23 cellular contexts compared by ENCODE assay signal in genomic region chr16:4231886-4232285, GRCh38. TPM values are rescaled to one million over a fixed set of nuclear protein-coding genes. Genes with fewer than 3 reads are reported as not detected.
"Had no signal": no experiment of that assay in that cellular context is flagged by ENCODE, and none has a peak within 500 bp of the region (broad histone marks: within the 10 kb centered on the region; RNA-seq: fewer than 3 reads in every experiment).

No MANE protein-coding gene starts in this region.

- DNase-seq: cortex of kidney; dorsolateral prefrontal cortex; effector CD8-positive, alpha-beta T cell; foreskin melanocyte; islet precursor cell; mesenchymal stem cell; midbrain; nucleus accumbens; pancreas; stimulated activated CD4-positive, alpha-beta T cell treated with anti-CD3 and anti-CD28 coated beads, Interleukin-2, amount 100 ng/mL, for 24 hours; stimulated activated CD4-positive, alpha-beta T cell treated with anti-CD3 and anti-CD28 coated beads, Interleukin-4, amount 100 ng/mL, for 4 hours; stimulated activated naive B cell treated with anti-CD40 and anti-IgM and Interleukin-4, amounts not matched to agents 10 μg/mL and 1 μg/mL and 100 μg/mL, for 72 hours; stimulated activated naive CD8-positive, alpha-beta T cell treated with anti-CD3 and anti-CD28 coated beads, Interleukin-15, amount 100 ng/mL, for 72 hours; testis; upper lobe of right lung had no signal

- H3K9me3 ChIP-seq: pancreas, testis, tibial nerve, upper lobe of right lung, vagina had no signal

- H3K9ac ChIP-seq: neural progenitor cell had no signal

- H3K4me1 ChIP-seq: neural progenitor cell, pancreas, testis, vagina had no signal

- H3K27me3 ChIP-seq: dorsolateral prefrontal cortex, neural progenitor cell, pancreas, testis, tibial nerve, upper lobe of right lung, vagina had no signal

- ATAC-seq: left lobe of liver; natural killer cell treated with Interleukin-12 subunit alpha and Interleukin-12 subunit beta and Interleukin-15 and Interleukin-18, amount 100 ng/mL, for 72 hours; pancreas; stimulated activated naive B cell treated with anti-CD40 and anti-IgM and Interleukin-4, amounts not matched to agents 10 μg/mL and 1 μg/mL and 100 μg/mL, for 72 hours; stimulated activated naive CD8-positive, alpha-beta T cell treated with anti-CD3 and anti-CD28 coated beads, Interleukin-15, amount 100 ng/mL, for 72 hours had no signal

- H3K4me3 ChIP-seq: dorsolateral prefrontal cortex, lung, neural progenitor cell, pancreas, skin epidermis, testis, tibial nerve, upper lobe of right lung, vagina had no signal

- H3K27ac ChIP-seq: neural progenitor cell, pancreas, skin epidermis, testis, tibial nerve, upper lobe of right lung, vagina had no signal

- H3K36me3 ChIP-seq: neural progenitor cell, pancreas, tibial nerve, upper lobe of right lung, vagina had no signal

RNA-seq across cellular contexts. Expression of gene SRL, which starts 10.0 kb away (rescaled TPM):
- total RNA-seq: natural killer cell treated with Interleukin-12 subunit alpha and Interleukin-12 subunit beta and Interleukin-15 and Interleukin-18, amount 100 ng/mL, for 72 hours; progenitor cell of endocrine pancreas had no signal
